21 cellular contexts compared by ENCODE assay signal in genomic region chr3:162538466-162538865, GRCh38.
"Had no signal": no experiment of that assay in that cellular context is flagged by ENCODE, and none has a peak within 500 bp of the region (broad histone marks: within the 10 kb centered on the region; RNA-seq: fewer than 3 reads in every experiment).

No MANE protein-coding gene starts in this region.

- H3K9me3 ChIP-seq: breast epithelium, left lung, testis, vagina had no signal

- H3K4me3 ChIP-seq: breast epithelium, coronary artery, left lung, lung, testis, vagina had no signal

- ATAC-seq: activated T-cell treated with anti-CD3 and anti-CD28 coated beads, Interleukin-2, amount 50 U/mL, for 4 hours; left lung; naive thymus-derived CD4-positive, alpha-beta T cell; sciatic nerve had no signal

- H3K4me1 ChIP-seq: breast epithelium, left lung, testis, vagina had no signal

- DNase-seq: activated CD4-positive, alpha-beta T cell treated with anti-CD3 and anti-CD28 coated beads for 4 hours; activated CD4-positive, alpha-beta T cell treated with anti-CD3 and anti-CD28 coated beads, Interleukin-2, amount 50 U/mL, for 48 hours; activated CD4-positive, CD25-positive, alpha-beta regulatory T cell; activated CD8-positive, alpha-beta memory T cell treated with anti-CD3 and anti-CD28 coated beads, Interleukin-2, amount 50 U/mL, for 48 hours; activated naive CD4-positive, alpha-beta T cell treated with Interleukin-2 at 50 U/mL for 16 hours; activated naive CD8-positive, alpha-beta T cell treated with anti-CD3 and anti-CD28 coated beads for 36 hours; activated T-cell treated with anti-CD3 and anti-CD28 coated beads, Interleukin-2, amount 50 U/mL, for 4 hours; foreskin melanocyte; kidney glomerular epithelial cell; left lung; naive thymus-derived CD4-positive, alpha-beta T cell; small intestine; stimulated activated CD4-positive, alpha-beta T cell treated with anti-CD3 and anti-CD28 coated beads, Interleukin-4, amount 100 ng/mL, for 1 hour; stimulated activated naive CD4-positive, alpha-beta T cell; testis had no signal

- H3K27ac ChIP-seq: breast epithelium, coronary artery, epithelial cell of prostate, left lung, testis, vagina had no signal

- H3K27me3 ChIP-seq: breast epithelium, left lung, testis, vagina had no signal

- H3K36me3 ChIP-seq: breast epithelium, left lung, vagina had no signal
